Comparison of ENCODE assay signal across 8 cellular contexts in the genomic region with DNA sequence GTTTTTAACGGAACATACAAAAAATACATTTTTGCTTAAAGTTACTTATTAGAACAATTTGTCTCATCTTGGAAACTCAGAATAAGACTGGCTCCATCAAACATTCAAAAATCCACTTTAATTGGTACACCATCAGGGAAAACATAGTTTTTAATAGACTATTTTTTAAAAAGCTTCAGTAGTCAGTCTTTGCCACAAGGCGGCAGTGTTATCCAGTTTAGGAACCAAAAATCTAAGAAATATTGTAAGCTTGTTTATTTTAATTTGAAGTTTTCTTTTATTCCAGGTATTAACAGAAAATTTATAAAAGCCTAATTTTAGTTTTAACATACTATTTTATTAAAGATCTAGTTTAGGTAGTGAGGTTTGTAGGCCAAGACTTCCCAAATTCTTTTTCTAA.
DNase-seq lines count a peak whose midpoint lies in the region; ATAC-seq and TF ChIP-seq lines count a peak whose summit lies in the region.

No MANE protein-coding gene starts in this region.

- H3K79me2 ChIP-seq in OCI-LY7 (ENCODE audit: insufficient read depth, low read depth, low read length): no peaks in the 10 kb centered on the region

- no peak for TF ChIP-seq EP300 in tibial nerve (IDR thresholded peaks at IDR 0.05)

- H3K9me3 ChIP-seq in OCI-LY7 (ENCODE audit: low read length) (no peaks in the 10 kb centered on the region), tibial nerve (no peaks in the 10 kb centered on the region)

- H3K4me3 ChIP-seq in OCI-LY7 (ENCODE audit: low read depth, low read length, poor library complexity, severe bottlenecking) (no peak overlapping the region), fibroblast of mammary gland (ENCODE audit: control insufficient read depth, low read depth, low read length) (no peak overlapping the region), tibial nerve (no peak overlapping the region)

- ATAC-seq in activated CD8-positive, alpha-beta T cell treated with anti-CD3 and anti-CD28 coated beads for 36 hours: no peak
- no peak for ATAC-seq in activated CD8-positive, alpha-beta T cell treated with anti-CD3 and anti-CD28 coated beads, Interleukin-2, amount 10 ng/mL, durations not matched to agents 7 days and 5 days
- no peak for ATAC-seq in GM18505 (IDR thresholded peaks at IDR 0.05; ENCODE audit: unreplicated experiment)
- ATAC-seq in GM21423 (IDR thresholded peaks at IDR 0.05; ENCODE audit: unreplicated experiment): no peak

- intact Hi-C loops in activated CD8-positive, alpha-beta T cell treated with anti-CD3 and anti-CD28 coated beads for 36 hours (cut with micrococcal nuclease): loop anchor here (10.0 kb wide), 1 partner anchor 433 kb away; no protein-coding TSS in a partner anchor
- intact Hi-C loops in OCI-LY7 (cut with micrococcal nuclease; ENCODE audit: unreplicated experiment): loop anchor here (1.0 kb wide), 1 partner anchor 433 kb away; no protein-coding TSS in a partner anchor

- H3K4me1 Mint-ChIP-seq in activated CD8-positive, alpha-beta T cell treated with anti-CD3 and anti-CD28 coated beads for 36 hours (ENCODE audit: low read depth): no peaks in the 10 kb centered on the region
- no peaks in the 10 kb centered on the region for H3K4me1 Mint-ChIP-seq in activated CD8-positive, alpha-beta T cell treated with anti-CD3 and anti-CD28 coated beads, Interleukin-2, amount 10 ng/mL, durations not matched to agents 7 days and 5 days (ENCODE audit: low read depth)

- H3K27ac ChIP-seq in OCI-LY7 (ENCODE audit: low read depth, low read length, poor library complexity, severe bottlenecking): no peak overlapping the region
- H3K27ac ChIP-seq in tibial nerve: no peak overlapping the region

- BruUV-seq in OCI-LY7 (replicated peaks; lab: Mats Ljungman, UMichigan): no TSS peak

- H3K36me3 ChIP-seq in OCI-LY7 (ENCODE audit: insufficient read depth, low read length): no peaks in the 10 kb centered on the region
- H3K36me3 ChIP-seq in tibial nerve: no peaks in the 10 kb centered on the region

- no peaks in the 10 kb centered on the region for H3K27me3 ChIP-seq in tibial nerve

- H3K27me3 Mint-ChIP-seq in activated CD8-positive, alpha-beta T cell treated with anti-CD3 and anti-CD28 coated beads for 36 hours: no peaks in the 10 kb centered on the region
- no peaks in the 10 kb centered on the region for H3K27me3 Mint-ChIP-seq in activated CD8-positive, alpha-beta T cell treated with anti-CD3 and anti-CD28 coated beads, Interleukin-2, amount 10 ng/mL, durations not matched to agents 7 days and 5 days (ENCODE audit: low read depth)

- no peaks in the 10 kb centered on the region for H3K4me1 ChIP-seq in OCI-LY7 (ENCODE audit: insufficient read depth, low read length, poor library complexity, severe bottlenecking)
- no peaks in the 10 kb centered on the region for H3K4me1 ChIP-seq in tibial nerve

- no peak overlapping the region for H3K27ac Mint-ChIP-seq in activated CD8-positive, alpha-beta T cell treated with anti-CD3 and anti-CD28 coated beads for 36 hours
- no peak overlapping the region for H3K27ac Mint-ChIP-seq in activated CD8-positive, alpha-beta T cell treated with anti-CD3 and anti-CD28 coated beads, Interleukin-2, amount 10 ng/mL, durations not matched to agents 7 days and 5 days

- H3K4me2 ChIP-seq in OCI-LY7 (ENCODE audit: low read length): no peak overlapping the region

- H2AFZ ChIP-seq in OCI-LY7 (ENCODE audit: low read length): no peak overlapping the region

- peak; percentile 30 for TF ChIP-seq CTCF in activated CD8-positive, alpha-beta T cell treated with anti-CD3 and anti-CD28 coated beads for 36 hours (IDR thresholded peaks at IDR 0.05)
- TF ChIP-seq CTCF in OCI-LY7 (conservative IDR thresholded peaks at IDR 0.05; ENCODE audit: low read length): peak; percentile 83
- TF ChIP-seq CTCF in fibroblast of mammary gland (conservative IDR thresholded peaks at IDR 0.05; ENCODE audit: control insufficient read depth, insufficient read depth, low read depth, low read length): peak; percentile 74
- peak; percentile 30 to 66 (median 34) for TF ChIP-seq CTCF in tibial nerve (IDR thresholded peaks at IDR 0.05)

- H3K9me2 ChIP-seq in OCI-LY7 (ENCODE audit: insufficient read depth, low read length): no peaks in the 10 kb centered on the region

- POLR2A ChIA-PET in activated CD8-positive, alpha-beta T cell treated with anti-CD3 and anti-CD28 coated beads for 36 hours (lab: Charles Lee): no interaction called here
- POLR2A ChIA-PET in activated CD8-positive, alpha-beta T cell treated with anti-CD3 and anti-CD28 coated beads, Interleukin-2, amount 10 ng/mL, durations not matched to agents 7 days and 5 days (lab: Charles Lee): no interaction called here
- POLR2A ChIA-PET in OCI-LY7 (lab: Charles Lee): no interaction called here

- no peaks in the 10 kb centered on the region for H3K9me3 Mint-ChIP-seq in activated CD8-positive, alpha-beta T cell treated with anti-CD3 and anti-CD28 coated beads for 36 hours
- no peaks in the 10 kb centered on the region for H3K9me3 Mint-ChIP-seq in activated CD8-positive, alpha-beta T cell treated with anti-CD3 and anti-CD28 coated beads, Interleukin-2, amount 10 ng/mL, durations not matched to agents 7 days and 5 days (ENCODE audit: insufficient read depth)

- H3K36me3 Mint-ChIP-seq in activated CD8-positive, alpha-beta T cell treated with anti-CD3 and anti-CD28 coated beads for 36 hours (ENCODE audit: low read depth): no peaks in the 10 kb centered on the region
- H3K36me3 Mint-ChIP-seq in activated CD8-positive, alpha-beta T cell treated with anti-CD3 and anti-CD28 coated beads, Interleukin-2, amount 10 ng/mL, durations not matched to agents 7 days and 5 days (ENCODE audit: low read depth): no peaks in the 10 kb centered on the region

- WGBS in tibial nerve, 2 donors: 24 to 41% methylated on average over 2 of the region's 2 CpGs

- H4K20me1 ChIP-seq in OCI-LY7 (ENCODE audit: insufficient read depth, low read length): no peaks in the 10 kb centered on the region

- no peak overlapping the region for H3K4me3 Mint-ChIP-seq in activated CD8-positive, alpha-beta T cell treated with anti-CD3 and anti-CD28 coated beads for 36 hours
- no peak overlapping the region for H3K4me3 Mint-ChIP-seq in activated CD8-positive, alpha-beta T cell treated with anti-CD3 and anti-CD28 coated beads, Interleukin-2, amount 10 ng/mL, durations not matched to agents 7 days and 5 days

- TF ChIP-seq POLR2A in tibial nerve (IDR thresholded peaks at IDR 0.05) (no peak), GM18505 (IDR thresholded peaks at IDR 0.05; ENCODE audit: borderline replicate concordance, extremely low read depth, insufficient read depth, insufficient read length) (no peak)

- peak; percentile 7 for DNase-seq in activated CD8-positive, alpha-beta T cell treated with anti-CD3 and anti-CD28 coated beads for 36 hours
- DNase-seq in activated CD8-positive, alpha-beta T cell treated with anti-CD3 and anti-CD28 coated beads, Interleukin-2, amount 10 ng/mL, durations not matched to agents 7 days and 5 days: no peak
- peak; percentile 15 for DNase-seq in OCI-LY7 (ENCODE audit: low spot score)
- DNase-seq in fibroblast of mammary gland (ENCODE audit: low read depth): peak; percentile 22
- peak in 1 of 2 donors; percentile 5 for DNase-seq in tibial nerve (ENCODE audit: low spot score in 2 of 2)
- DNase-seq in T-helper 2 cell: no peak

- CTCF ChIA-PET in activated CD8-positive, alpha-beta T cell treated with anti-CD3 and anti-CD28 coated beads for 36 hours (lab: Charles Lee): interaction anchor here (1.1 to 1.2 kb wide), 2 partner anchors 30 to 426 kb away, joined by 3 to 5 read pairs; no protein-coding TSS in a partner anchor
- CTCF ChIA-PET in activated CD8-positive, alpha-beta T cell treated with anti-CD3 and anti-CD28 coated beads, Interleukin-2, amount 10 ng/mL, durations not matched to agents 7 days and 5 days (lab: Charles Lee): interaction anchor here (1.1 to 3.0 kb wide), 5 partner anchors 11 to 29 kb away, joined by 3 to 10 read pairs (median 4); no protein-coding TSS in a partner anchor
- CTCF ChIA-PET in OCI-LY7 (lab: Charles Lee; ENCODE audit: unreplicated experiment): no interaction called here

Comparison
In these comparisons a context has a peak if more than half of its experiments do, and no peak if none do; other contexts are left out.
1. DNase-seq: peak in activated CD8-positive, alpha-beta T cell treated with anti-CD3 and anti-CD28 coated beads for 36 hours (single experiment), OCI-LY7 (single experiment) and fibroblast of mammary gland (single experiment); none in activated CD8-positive, alpha-beta T cell treated with anti-CD3 and anti-CD28 coated beads, Interleukin-2, amount 10 ng/mL, durations not matched to agents 7 days and 5 days (single experiment) and T-helper 2 cell (0 of 5).
2. CTCF ChIP-seq: peak in every context shown above with its lines; median percentile 83 in OCI-LY7; 74 in fibroblast of mammary gland; 34 in tibial nerve; 30 in activated CD8-positive, alpha-beta T cell treated with anti-CD3 and anti-CD28 coated beads for 36 hours.